ENCODE assay signal across 7 cellular contexts in the genomic region with DNA sequence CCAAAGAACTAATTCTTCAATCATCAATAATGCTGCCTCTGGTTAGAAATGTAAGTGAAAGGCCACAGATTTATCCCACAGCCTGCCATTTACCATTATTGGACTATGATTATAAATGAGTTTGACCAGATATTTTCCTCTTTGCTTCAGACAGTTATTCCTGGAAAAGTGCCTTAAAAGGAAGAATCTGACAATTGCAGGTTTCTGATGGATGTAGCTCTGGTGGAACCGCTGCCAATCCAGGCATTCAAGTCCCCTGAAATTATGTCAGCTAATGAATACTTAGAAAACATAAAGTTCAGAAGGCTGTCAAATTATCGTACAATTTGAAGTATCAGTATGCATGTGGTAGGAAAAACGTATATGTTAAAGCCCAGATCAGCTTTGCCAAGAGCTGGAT.
"Had no signal": no experiment of that assay in that cellular context is flagged by ENCODE, and none has a peak within 500 bp of the region (broad histone marks: within the 10 kb centered on the region; RNA-seq: fewer than 3 reads in every experiment).

No MANE protein-coding gene starts in this region.

- H3K4me3 ChIP-seq: K562 had no signal

- H3K4me3 Mint-ChIP-seq: IgD-negative memory B cell had no signal

- ATAC-seq: HepG2, K562 had no signal

- DNase-seq: IMR-90, KBM-7, KG1 had no signal

- H3K9me3 Mint-ChIP-seq: IgD-negative memory B cell had no signal

- H3K27ac Mint-ChIP-seq: IgD-negative memory B cell had no signal

- H3K27ac ChIP-seq: HL-60 had no signal
